11 cellular contexts compared by ENCODE assay signal in the genomic region with DNA sequence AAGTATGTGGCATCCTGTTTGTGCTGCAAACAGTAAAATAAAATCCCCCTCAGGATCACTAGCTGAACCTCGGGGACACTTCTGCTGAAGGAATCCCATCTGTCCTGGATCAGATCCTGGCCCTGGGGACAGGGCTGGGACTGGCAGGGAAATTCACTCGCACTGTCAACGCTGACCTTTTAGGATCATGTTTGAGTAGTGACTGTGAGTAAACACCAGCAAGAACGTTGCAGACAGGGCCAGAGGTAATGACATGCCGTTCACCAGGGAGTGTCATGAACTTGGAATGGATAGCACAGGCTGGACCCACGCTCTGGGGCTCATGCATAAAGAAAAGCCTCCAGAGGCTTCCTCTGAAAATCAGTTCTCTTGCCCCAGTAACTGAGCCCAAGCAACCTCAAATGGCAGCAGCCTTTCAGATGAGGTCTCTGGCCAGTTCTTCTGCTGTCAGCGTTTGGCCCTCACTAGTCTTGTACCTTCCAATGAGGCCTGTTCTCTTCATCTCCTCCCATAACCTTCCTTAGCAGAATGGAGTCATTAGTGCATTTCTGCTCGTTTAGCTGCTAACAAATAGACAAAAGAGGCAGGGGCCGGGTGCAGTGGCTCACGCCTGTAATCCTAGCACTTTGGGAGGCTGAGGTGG. TPM values are rescaled to one million over a fixed set of nuclear protein-coding genes. Genes with fewer than 3 reads are reported as not detected.
DNase-seq lines count a peak whose midpoint lies in the region; ATAC-seq, FAIRE-seq and TF ChIP-seq lines count a peak whose summit lies in the region.
"Had no signal": no experiment of that assay in that cellular context is flagged by ENCODE, and none has a peak within 500 bp of the region (broad histone marks: within the 10 kb centered on the region; RNA-seq: fewer than 3 reads in every experiment).

No MANE protein-coding gene starts in this region.

- POLR2A ChIA-PET in CD8-positive, alpha-beta T cell (lab: Charles Lee) = interaction anchor here (0.5 kb wide), 1 partner anchor 1461 kb away, joined by 3 read pairs; no protein-coding TSS in a partner anchor

- FAIRE-seq in H54 (lab: Jason Lieb, UNC) = no peak
- FAIRE-seq: GM12892 had no signal

- H3K36me3 ChIP-seq in colonic mucosa = no peaks in the 10 kb centered on the region
- H3K36me3 ChIP-seq in lower lobe of right lung = no peaks in the 10 kb centered on the region
- no peaks in the 10 kb centered on the region for H3K36me3 ChIP-seq in CD8-positive, alpha-beta T cell (ENCODE audit: insufficient read depth, low read length)

- no peak overlapping the region for H3K4me3 Mint-ChIP-seq in stimulated activated naive B cell treated with anti-CD40 and anti-IgM and Interleukin-4, amounts not matched to agents 10 μg/mL and 1 μg/mL and 100 μg/mL, for 72 hours
- no peak overlapping the region for H3K4me3 Mint-ChIP-seq in CD8-positive, alpha-beta T cell
- H3K4me3 Mint-ChIP-seq: CD4-positive, alpha-beta T cell; nephron progenitor cell had no signal

- no peaks in the 10 kb centered on the region for H3K9me3 Mint-ChIP-seq in stimulated activated naive B cell treated with anti-CD40 and anti-IgM and Interleukin-4, amounts not matched to agents 10 μg/mL and 1 μg/mL and 100 μg/mL, for 72 hours
- H3K9me3 Mint-ChIP-seq in CD8-positive, alpha-beta T cell = no peaks in the 10 kb centered on the region
- H3K9me3 Mint-ChIP-seq: CD4-positive, alpha-beta T cell; nephron progenitor cell had no signal

- ATAC-seq in Right ventricle myocardium inferior (peak; percentile 95), lower lobe of right lung (peak; percentile 75 to 84), GM19397 (IDR thresholded peaks at IDR 0.05; ENCODE audit: unreplicated experiment) (no peak)
- no peak for ATAC-seq in stimulated activated naive B cell treated with anti-CD40 and anti-IgM and Interleukin-4, amounts not matched to agents 10 μg/mL and 1 μg/mL and 100 μg/mL, for 72 hours (replicated peaks)
- no peak for ATAC-seq in CD8-positive, alpha-beta T cell

- no peak overlapping the region for H3K27ac Mint-ChIP-seq in stimulated activated naive B cell treated with anti-CD40 and anti-IgM and Interleukin-4, amounts not matched to agents 10 μg/mL and 1 μg/mL and 100 μg/mL, for 72 hours
- H3K27ac Mint-ChIP-seq in CD8-positive, alpha-beta T cell = no peak overlapping the region
- H3K27ac Mint-ChIP-seq: CD4-positive, alpha-beta T cell; nephron progenitor cell had no signal

- no peaks in the 10 kb centered on the region for H3K36me3 Mint-ChIP-seq in stimulated activated naive B cell treated with anti-CD40 and anti-IgM and Interleukin-4, amounts not matched to agents 10 μg/mL and 1 μg/mL and 100 μg/mL, for 72 hours
- no peaks in the 10 kb centered on the region for H3K36me3 Mint-ChIP-seq in CD8-positive, alpha-beta T cell

- DNase-seq in Right ventricle myocardium inferior (ENCODE audit: missing footprints) = peak; percentile 73
- DNase-seq in cardiac septum (ENCODE audit: low spot score) = no peak
- DNase-seq in colonic mucosa = peak; percentile 75
- DNase-seq in lower lobe of right lung = no peak
- no peak for DNase-seq in stimulated activated naive B cell treated with anti-CD40 and anti-IgM and Interleukin-4, amounts not matched to agents 10 μg/mL and 1 μg/mL and 100 μg/mL, for 72 hours
- DNase-seq in H54 (ENCODE audit: insufficient read length, low spot score) = no peak
- no peak for DNase-seq in CD8-positive, alpha-beta T cell
- DNase-seq: CD4-positive, alpha-beta T cell; nephron progenitor cell had no signal

- H3K4me1 Mint-ChIP-seq in stimulated activated naive B cell treated with anti-CD40 and anti-IgM and Interleukin-4, amounts not matched to agents 10 μg/mL and 1 μg/mL and 100 μg/mL, for 72 hours = no peaks in the 10 kb centered on the region
- H3K4me1 Mint-ChIP-seq in CD8-positive, alpha-beta T cell (ENCODE audit: low read depth) = no peaks in the 10 kb centered on the region

- CTCF ChIA-PET in CD8-positive, alpha-beta T cell (lab: Charles Lee) = no interaction called here

- H3K4me3 ChIP-seq in colonic mucosa = no peak overlapping the region
- H3K4me3 ChIP-seq in lower lobe of right lung = peak overlapping the region; percentile 39
- H3K4me3 ChIP-seq in CD8-positive, alpha-beta T cell (ENCODE audit: low read depth, low read length) = no peak overlapping the region

- H3K27me3 ChIP-seq in colonic mucosa (no peaks in the 10 kb centered on the region), lower lobe of right lung (ENCODE audit: low read depth) (no peaks in the 10 kb centered on the region)
- no peaks in the 10 kb centered on the region for H3K27me3 ChIP-seq in CD8-positive, alpha-beta T cell (ENCODE audit: insufficient read depth, low read length)

- H3K27me3 Mint-ChIP-seq in stimulated activated naive B cell treated with anti-CD40 and anti-IgM and Interleukin-4, amounts not matched to agents 10 μg/mL and 1 μg/mL and 100 μg/mL, for 72 hours = peaks cover 16 to 19% of the 10 kb centered on the region in 2 donors
- H3K27me3 Mint-ChIP-seq in CD8-positive, alpha-beta T cell (ENCODE audit: low read depth) = no peaks in the 10 kb centered on the region
- H3K27me3 Mint-ChIP-seq: CD4-positive, alpha-beta T cell had no signal

- H3K27ac ChIP-seq in colonic mucosa (peak overlapping the region; percentile 81), lower lobe of right lung (peak overlapping the region; percentile 77)
- no peak overlapping the region for H3K27ac ChIP-seq in CD8-positive, alpha-beta T cell (ENCODE audit: low read depth, low read length)

- intact Hi-C loops in Right ventricle myocardium inferior (cut with DNase I) = no loop called here
- intact Hi-C loops in cardiac septum (cut with DNase I) = no loop called here
- intact Hi-C loops in colonic mucosa (cut with DNase I) = no loop called here
- intact Hi-C loops in lower lobe of right lung (cut with DNase I) = no loop called here
- intact Hi-C loops in CD8-positive, alpha-beta T cell (cut with DNase I, micrococcal nuclease) = no loop called here

- TF ChIP-seq CTCF in colonic mucosa (IDR thresholded peaks at IDR 0.05) (no peak), lower lobe of right lung (IDR thresholded peaks at IDR 0.05) (no peak)
- TF ChIP-seq CTCF in CD8-positive, alpha-beta T cell (IDR thresholded peaks at IDR 0.05) = no peak

- no peak for TF ChIP-seq POLR2A in H54 (IDR thresholded peaks at IDR 0.05; ENCODE audit: low read depth, low read length)

- H3K9me3 ChIP-seq in colonic mucosa = no peaks in the 10 kb centered on the region
- no peaks in the 10 kb centered on the region for H3K9me3 ChIP-seq in lower lobe of right lung
- no peaks in the 10 kb centered on the region for H3K9me3 ChIP-seq in CD8-positive, alpha-beta T cell (ENCODE audit: low read length)

- H3K9ac ChIP-seq in colonic mucosa (ENCODE audit: low read depth in 2 of 2, low read length in 2 of 2) = peak overlapping the region in 1 of 2 donors; percentile 72

- H3K4me1 ChIP-seq in colonic mucosa (peaks cover 7% of the 10 kb centered on the region), lower lobe of right lung (peaks cover 43% of the 10 kb centered on the region)
- H3K4me1 ChIP-seq in CD8-positive, alpha-beta T cell (ENCODE audit: insufficient read depth, low read length) = no peaks in the 10 kb centered on the region

RNA-seq across cellular contexts. Expression of gene BARX2, which starts 51.0 kb away (rescaled TPM):
- total RNA-seq in Right ventricle myocardium inferior = not detected
- not detected for total RNA-seq in cardiac septum
- total RNA-seq in colonic mucosa = 10 to 100 TPM; 19.0 to 23.9 TPM
- 0.41 TPM for total RNA-seq in lower lobe of right lung
- not detected for total RNA-seq in CD8-positive, alpha-beta T cell
- total RNA-seq: CD4-positive, alpha-beta T cell had no signal

Comparison
In these comparisons a context has a peak if more than half of its experiments do, and no peak if none do; other contexts are left out.
1. DNase-seq: peak in Right ventricle myocardium inferior (single experiment) and colonic mucosa (single experiment); none in cardiac septum (single experiment), lower lobe of right lung (single experiment), stimulated activated naive B cell treated with anti-CD40 and anti-IgM and Interleukin-4, amounts not matched to agents 10 μg/mL and 1 μg/mL and 100 μg/mL, for 72 hours (single experiment), H54 (single experiment) and CD8-positive, alpha-beta T cell (0 of 7).
2. ATAC-seq: peak in Right ventricle myocardium inferior (single experiment) and lower lobe of right lung (2 of 2); none in stimulated activated naive B cell treated with anti-CD40 and anti-IgM and Interleukin-4, amounts not matched to agents 10 μg/mL and 1 μg/mL and 100 μg/mL, for 72 hours (0 of 2), CD8-positive, alpha-beta T cell (single experiment) and GM19397 (single experiment).
3. RNA of gene BARX2, which starts 51.0 kb away (total RNA-seq): 19.0 to 23.9 TPM in colonic mucosa; 0.41 TPM in lower lobe of right lung (single experiment), not detected in cardiac septum (single experiment), not detected in Right ventricle myocardium inferior (single experiment) and not detected in CD8-positive, alpha-beta T cell; every median in the first group is over 10 times any median in the second.